In genomic region chr2:105834931-105835330, GRCh38 we compare ENCODE assay signal across 9 cellular contexts.
DNase-seq lines count a peak whose midpoint lies in the region; ATAC-seq and TF ChIP-seq lines count a peak whose summit lies in the region.
"Had no signal": no experiment of that assay in that cellular context is flagged by ENCODE, and none has a peak within 500 bp of the region (broad histone marks: within the 10 kb centered on the region; RNA-seq: fewer than 3 reads in every experiment).

No MANE protein-coding gene starts in this region.

- peaks cover 0 to 18% (median 12%) of the 10 kb centered on the region in 4 donors for H3K9me3 ChIP-seq in esophagus muscularis mucosa

- no peak for TF ChIP-seq EP300 in esophagus muscularis mucosa (IDR thresholded peaks at IDR 0.05)

- no peaks in the 10 kb centered on the region for H3K27me3 Mint-ChIP-seq in central memory CD8-positive, alpha-beta T cell

- ATAC-seq in GM18519 (IDR thresholded peaks at IDR 0.05; ENCODE audit: low FRiP score, unreplicated experiment) (peak; percentile 75), GM21717 (IDR thresholded peaks at IDR 0.05; ENCODE audit: unreplicated experiment) (peak; percentile 86), HG03521 (IDR thresholded peaks at IDR 0.05; ENCODE audit: unreplicated experiment) (peak; percentile 73)
- peak; percentile 26 for ATAC-seq in central memory CD8-positive, alpha-beta T cell (replicated peaks; ENCODE audit: extremely low read depth, poor library complexity, severe bottlenecking)

- peaks cover 22% of the 10 kb centered on the region for H3K36me3 Mint-ChIP-seq in central memory CD8-positive, alpha-beta T cell (ENCODE audit: insufficient read depth)

- no peak overlapping the region for H3K4me3 ChIP-seq in esophagus muscularis mucosa

- no peaks in the 10 kb centered on the region for H3K36me3 ChIP-seq in esophagus muscularis mucosa

- DNase-seq in central memory CD8-positive, alpha-beta T cell (ENCODE audit: low spot score in 2 of 2) = no peak
- DNase-seq in mesenteric fat pad (ENCODE audit: low spot score) (no peak), esophagus muscularis mucosa (ENCODE audit: extremely low spot score) (no peak), foreskin melanocyte (no peak), NCI-H1417 treated with DMSO at 0.1 percent for 48 hours (lab: John Stamatoyannopoulos, UW) (no peak)
- DNase-seq: NCI-H1930 had no signal

- no peak for TF ChIP-seq CTCF in esophagus muscularis mucosa (IDR thresholded peaks at IDR 0.05)

- peaks cover 14% of the 10 kb centered on the region for H3K9me3 Mint-ChIP-seq in central memory CD8-positive, alpha-beta T cell

- H3K4me1 ChIP-seq in esophagus muscularis mucosa = peaks cover 4 to 18% (median 8%) of the 10 kb centered on the region in 4 donors

- no peaks in the 10 kb centered on the region for H3K27me3 ChIP-seq in esophagus muscularis mucosa

- 69% methylated on average over 1 of the region's 1 CpG for WGBS in esophagus muscularis mucosa

- H3K4me3 Mint-ChIP-seq in central memory CD8-positive, alpha-beta T cell = peak overlapping the region; percentile 8

- no peak overlapping the region for H3K27ac ChIP-seq in esophagus muscularis mucosa (replicated peaks in 1 of 4)

- no peak for TF ChIP-seq POLR2A in esophagus muscularis mucosa (IDR thresholded peaks at IDR 0.05; ENCODE audit: low read depth)

- H3K27ac Mint-ChIP-seq in central memory CD8-positive, alpha-beta T cell (ENCODE audit: low read depth) = peak overlapping the region; percentile 75

- intact Hi-C loops in esophagus muscularis mucosa (cut with DNase I) = no loop called here

- H3K4me1 Mint-ChIP-seq in central memory CD8-positive, alpha-beta T cell = peaks cover 87% of the 10 kb centered on the region

Comparison
In these comparisons a context has a peak if more than half of its experiments do, and no peak if none do; other contexts are left out.
1. ATAC-seq: peak in every context shown above with its lines; median percentile 86 in GM21717; 75 in GM18519; 73 in HG03521; 26 in central memory CD8-positive, alpha-beta T cell.